ENCODE assay signal across 13 cellular contexts in the genomic region with DNA sequence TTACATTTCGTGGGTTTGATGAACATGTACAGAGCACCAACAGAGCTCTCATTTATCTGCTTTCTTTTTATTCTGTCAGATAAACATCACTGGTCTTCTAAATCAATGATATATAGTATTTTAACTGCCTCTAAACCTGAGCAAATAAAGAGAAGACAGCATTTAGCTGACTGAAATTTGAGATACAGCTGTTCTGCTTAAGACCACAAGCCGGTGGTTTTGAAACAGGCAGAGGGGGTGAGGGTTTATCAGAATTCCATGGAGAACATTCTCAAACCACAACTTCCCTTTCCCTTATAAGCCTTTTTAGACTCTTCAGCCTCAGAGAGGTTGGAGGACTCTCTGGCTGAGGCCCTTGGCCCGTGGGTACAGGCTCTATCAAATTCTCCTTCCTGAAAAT.
DNase-seq lines count a peak whose midpoint lies in the region; ATAC-seq lines count a peak whose summit lies in the region.
"Had no signal": no experiment of that assay in that cellular context is flagged by ENCODE, and none has a peak within 500 bp of the region (broad histone marks: within the 10 kb centered on the region; RNA-seq: fewer than 3 reads in every experiment).

No MANE protein-coding gene starts in this region.

- DNase-seq in A172 (ENCODE audit: low spot score) (peak; percentile 24), H4 (ENCODE audit: low spot score) (peak; percentile 65), SW480 (ENCODE audit: low spot score) (peak; percentile 17), left cardiac atrium (no peak), left colon (no peak)
- no peak for DNase-seq in activated CD4-positive, CD25-positive, alpha-beta regulatory T cell treated with anti-CD3 and anti-CD28 coated beads, Interleukin-2, amount 50 U/mL, for 72 hours
- no peak for DNase-seq in T-helper 2 cell treated with Interferon-gamma antibody and Interleukin-4, amounts not matched to agents 5 μg/mL and 100 μg/mL, for 36 hours (ENCODE audit: low spot score)
- DNase-seq: activated CD8-positive, alpha-beta memory T cell treated with anti-CD3 and anti-CD28 coated beads for 24 hours; NCI-H2227 treated with DMSO at 0.1 percent for 48 hours; stimulated activated CD4-positive, alpha-beta T cell treated with anti-CD3 and anti-CD28 coated beads, Interleukin-12 subunit alpha, Interleukin-12 subunit beta, amount 100 ng/mL, for 4 hours had no signal

- H3K4me3 Mint-ChIP-seq in T-helper 2 cell treated with Interferon-gamma antibody and Interleukin-4, amounts not matched to agents 5 μg/mL and 100 μg/mL, for 36 hours, result no peak overlapping the region
- H3K4me3 Mint-ChIP-seq: B cell had no signal

- peaks cover 5% of the 10 kb centered on the region for H3K4me1 Mint-ChIP-seq in T-helper 2 cell treated with Interferon-gamma antibody and Interleukin-4, amounts not matched to agents 5 μg/mL and 100 μg/mL, for 36 hours (ENCODE audit: low read depth)

- peaks cover 3% of the 10 kb centered on the region for H3K27me3 Mint-ChIP-seq in T-helper 2 cell treated with Interferon-gamma antibody and Interleukin-4, amounts not matched to agents 5 μg/mL and 100 μg/mL, for 36 hours (ENCODE audit: low read depth)
- H3K27me3 Mint-ChIP-seq: B cell had no signal

- peak; percentile 75 to 76 for ATAC-seq in left cardiac atrium
- no peak for ATAC-seq in HG02610 (IDR thresholded peaks at IDR 0.05; ENCODE audit: unreplicated experiment)
- no peak for ATAC-seq in left colon
- ATAC-seq: HepG2 had no signal

- H3K27ac Mint-ChIP-seq in T-helper 2 cell treated with Interferon-gamma antibody and Interleukin-4, amounts not matched to agents 5 μg/mL and 100 μg/mL, for 36 hours, result no peak overlapping the region
- H3K27ac Mint-ChIP-seq: B cell had no signal

- H3K9me3 Mint-ChIP-seq in T-helper 2 cell treated with Interferon-gamma antibody and Interleukin-4, amounts not matched to agents 5 μg/mL and 100 μg/mL, for 36 hours, result no peaks in the 10 kb centered on the region

- intact Hi-C loops in left cardiac atrium (cut with DNase I) (no loop called here), left colon (cut with DNase I, micrococcal nuclease) (no loop called here)

- H3K36me3 Mint-ChIP-seq in T-helper 2 cell treated with Interferon-gamma antibody and Interleukin-4, amounts not matched to agents 5 μg/mL and 100 μg/mL, for 36 hours (ENCODE audit: low read depth), result no peaks in the 10 kb centered on the region

Comparison
In these comparisons a context has a peak if more than half of its experiments do, and no peak if none do; other contexts are left out.
1. DNase-seq: peak in A172 (single experiment), H4 (single experiment) and SW480 (single experiment); none in left cardiac atrium (single experiment), activated CD4-positive, CD25-positive, alpha-beta regulatory T cell treated with anti-CD3 and anti-CD28 coated beads, Interleukin-2, amount 50 U/mL, for 72 hours (single experiment), T-helper 2 cell treated with Interferon-gamma antibody and Interleukin-4, amounts not matched to agents 5 μg/mL and 100 μg/mL, for 36 hours (single experiment) and left colon (0 of 2).
2. ATAC-seq: peak in left cardiac atrium (2 of 2); none in HG02610 (single experiment) and left colon (single experiment).